Comparison of ENCODE assay signal across 21 cellular contexts in genomic region chr20:61508301-61508700, GRCh38.
DNase-seq lines count a peak whose midpoint lies in the region; ATAC-seq, FAIRE-seq and TF ChIP-seq lines count a peak whose summit lies in the region.
"Had no signal": no experiment of that assay in that cellular context is flagged by ENCODE, and none has a peak within 500 bp of the region (broad histone marks: within the 10 kb centered on the region; RNA-seq: fewer than 3 reads in every experiment).

No MANE protein-coding gene starts in this region.

- H3K14ac ChIP-seq in H1 (ENCODE audit: insufficient read length): no peak overlapping the region

- H3K79me1 ChIP-seq in H1 (ENCODE audit: low read depth, low read length): no peaks in the 10 kb centered on the region

- H2AK5ac ChIP-seq in H1 (ENCODE audit: low read depth, low read length): no peak overlapping the region; the same call in 1 of the 2 replicates

- no peak overlapping the region for H3K4ac ChIP-seq in H1 (replicated peaks; ENCODE audit: insufficient read length, low read depth, low read length)

- H3K4me2 ChIP-seq in GM23338 (no peak overlapping the region), H1 (ENCODE audit: insufficient read depth in 1 of 2, low read depth in 2 of 2, low read length in 2 of 2) (no peak overlapping the region)

- intact Hi-C loops in posterior vena cava (cut with DNase I): no loop called here

- no peak overlapping the region for H2BK12ac ChIP-seq in H1 (ENCODE audit: low read depth, low read length)

- no peaks in the 10 kb centered on the region for H3K9me2 ChIP-seq in GM23338 (ENCODE audit: insufficient read depth)

- no peaks in the 10 kb centered on the region; the same call in 1 of the 2 replicates for H3K23me2 ChIP-seq in H1 (ENCODE audit: low read depth, low read length)

- no peaks in the 10 kb centered on the region for H3K9me3 Mint-ChIP-seq in GM23338
- no peaks in the 10 kb centered on the region for H3K9me3 Mint-ChIP-seq in activated CD4-positive, alpha-beta memory T cell treated with anti-CD3 and anti-CD28 coated beads, Interleukin-2, amount 10 ng/mL, durations not matched to agents 7 days and 5 days
- H3K9me3 Mint-ChIP-seq: CD4-positive, alpha-beta T cell; H9; HFFc6 had no signal

- H4K8ac ChIP-seq in H1 (ENCODE audit: extremely low read depth, insufficient read depth, low read length): peak overlapping the region; percentile 42; the same call in 1 of the 2 replicates

- peaks cover 9% of the 10 kb centered on the region for H3K27me3 Mint-ChIP-seq in GM23338 (ENCODE audit: insufficient read depth, low read depth, poor library complexity)
- H3K27me3 Mint-ChIP-seq in activated CD4-positive, alpha-beta memory T cell treated with anti-CD3 and anti-CD28 coated beads, Interleukin-2, amount 10 ng/mL, durations not matched to agents 7 days and 5 days: no peaks in the 10 kb centered on the region
- H3K27me3 Mint-ChIP-seq: CD4-positive, alpha-beta T cell had no signal

- no peak for TF ChIP-seq CTCF in GM23338 (conservative IDR thresholded peaks at IDR 0.05; ENCODE audit: low read depth in 2 of 2)
- TF ChIP-seq CTCF in H1 (IDR thresholded peaks at IDR 0.05; ENCODE audit: control extremely low read depth in 1 of 3, insufficient read depth in 1 of 3, low read depth in 1 of 3, low read length in 3 of 3): no peak
- TF ChIP-seq CTCF in BE2C (IDR thresholded peaks at IDR 0.05; ENCODE audit: low read depth, low read length): no peak

- no peak overlapping the region for H3K56ac ChIP-seq in H1 (replicated peaks; ENCODE audit: insufficient read length, low read depth, low read length)

- FAIRE-seq in HTR-8/SVneo (lab: Jason Lieb, UNC): peak; percentile 55
- FAIRE-seq in H1 (lab: Jason Lieb, UNC): no peak
- FAIRE-seq: G401.6, GM12892, GM19239 had no signal

- no peak overlapping the region for H2BK5ac ChIP-seq in H1 (ENCODE audit: low read depth, low read length)

- no peak for TF ChIP-seq POLR2A in H1 (IDR thresholded peaks at IDR 0.05; ENCODE audit: control extremely low read depth in 1 of 2, low read depth in 2 of 2, low read length in 2 of 2)

- no peak overlapping the region for H2BK120ac ChIP-seq in H1 (replicated peaks; ENCODE audit: low read depth, low read length)

- H3K9me3 ChIP-seq in H1 (ENCODE audit: insufficient read depth in 2 of 2, low read depth in 1 of 2, low read length in 1 of 2) (no peaks in the 10 kb centered on the region), BE2C (no peaks in the 10 kb centered on the region)
- H3K9me3 ChIP-seq: BLaER1 treated with 17β-estradiol and CSF1 and Interleukin-3, amounts not matched to agents 10 nM and 100 nM had no signal

- H3K9ac ChIP-seq in H1 (replicated peaks in 1 of 4; ENCODE audit: extremely low read depth in 1 of 4, low read depth in 3 of 4, low read length in 3 of 4): no peak overlapping the region
- H3K9ac ChIP-seq: BLaER1 treated with 17β-estradiol and CSF1 and Interleukin-3, amounts not matched to agents 10 nM and 100 nM had no signal

- 0 out of 2 replicates have a peak, but pooled peaks cover 3% of the 10 kb centered on the region for H3K27me3 ChIP-seq in GM23338 (ENCODE audit: insufficient read depth)
- H3K27me3 ChIP-seq in H1 (replicated peaks in 1 of 4; ENCODE audit: control insufficient read depth in 3 of 4, extremely low read depth in 1 of 4, insufficient read depth in 3 of 4, low read length in 3 of 4): peaks cover 0 to 11% (median 0%) of the 10 kb centered on the region in 4 experiments; a peak in 4 of 7 replicates
- no peaks in the 10 kb centered on the region for H3K27me3 ChIP-seq in BE2C
- H3K27me3 ChIP-seq: BLaER1 treated with 17β-estradiol and CSF1 and Interleukin-3, amounts not matched to agents 10 nM and 100 nM had no signal

- H4K20me1 ChIP-seq in GM23338 (replicated peaks; ENCODE audit: insufficient read depth) (no peaks in the 10 kb centered on the region), H1 (replicated peaks in 1 of 2; ENCODE audit: control insufficient read depth in 1 of 2, insufficient read depth in 2 of 2, low read length in 2 of 2) (no peaks in the 10 kb centered on the region)
- H4K20me1 ChIP-seq: BLaER1 treated with 17β-estradiol and CSF1 and Interleukin-3, amounts not matched to agents 10 nM and 100 nM had no signal

- no peak overlapping the region for H2BK20ac ChIP-seq in H1 (ENCODE audit: low read length)

- no peak overlapping the region for H4K91ac ChIP-seq in H1 (replicated peaks; ENCODE audit: insufficient read length, low read length)

- H3K36me3 Mint-ChIP-seq in GM23338 (ENCODE audit: low read depth): no peaks in the 10 kb centered on the region
- H3K36me3 Mint-ChIP-seq in activated CD4-positive, alpha-beta memory T cell treated with anti-CD3 and anti-CD28 coated beads, Interleukin-2, amount 10 ng/mL, durations not matched to agents 7 days and 5 days (ENCODE audit: low read depth): no peaks in the 10 kb centered on the region
- H3K36me3 Mint-ChIP-seq: CD14-positive monocyte had no signal

- H3K27ac ChIP-seq in GM23338 (ENCODE audit: low read depth) (no peak overlapping the region), H1 (ENCODE audit: low read depth, low read length) (no peak overlapping the region)
- H3K27ac ChIP-seq: BLaER1 treated with 17β-estradiol and CSF1 and Interleukin-3, amounts not matched to agents 10 nM and 100 nM had no signal

- H3F3A ChIP-seq in GM23338 (replicated peaks; ENCODE audit: low read depth): no peaks in the 10 kb centered on the region

- H2AFZ ChIP-seq in GM23338 (no peak overlapping the region), H1 (ENCODE audit: low read length) (no peak overlapping the region)

- no peak overlapping the region for H3K23ac ChIP-seq in H1 (ENCODE audit: insufficient read length)

- WGBS in H1 (ENCODE audit: extremely low coverage in 1 of 2, insufficient coverage in 1 of 2, insufficient read length in 1 of 2, insufficient replicate concordance in 2 of 2, low coverage in 1 of 2, low lambda C conversion rate in 2 of 2, missing lambda C conversion rate in 1 of 2), 2 experiments: 95% methylated on average over 8 of the region's 8 CpGs; no CpG with 5 or more reads in 1 of the 2 experiments

- H3K36me3 ChIP-seq in GM23338 (ENCODE audit: insufficient read depth) (no peaks in the 10 kb centered on the region), H1 (ENCODE audit: control insufficient read depth in 2 of 4, insufficient read depth in 4 of 4, low read length in 3 of 4) (no peaks in the 10 kb centered on the region), BE2C (no peaks in the 10 kb centered on the region)
- H3K36me3 ChIP-seq: BLaER1 treated with 17β-estradiol and CSF1 and Interleukin-3, amounts not matched to agents 10 nM and 100 nM had no signal

- POLR2A ChIA-PET in H1 (lab: Charles Lee; ENCODE audit: partially characterized antibody): no interaction called here
- POLR2A ChIA-PET in activated CD4-positive, alpha-beta memory T cell treated with anti-CD3 and anti-CD28 coated beads, Interleukin-2, amount 10 ng/mL, durations not matched to agents 7 days and 5 days (lab: Charles Lee): no interaction called here

- H3K4me1 ChIP-seq in GM23338 (ENCODE audit: insufficient read depth): no peaks in the 10 kb centered on the region
- peaks cover 0 to 6% (median 2%) of the 10 kb centered on the region in 4 experiments; a peak in 4 of 7 replicates for H3K4me1 ChIP-seq in H1 (replicated peaks in 1 of 4; ENCODE audit: control insufficient read depth in 3 of 4, insufficient read depth in 4 of 4, low read length in 3 of 4)
- H3K4me1 ChIP-seq in BE2C: no peaks in the 10 kb centered on the region

- no peak for TF ChIP-seq EP300 in H1 (IDR thresholded peaks at IDR 0.05; ENCODE audit: borderline replicate concordance in 1 of 2, low read depth in 2 of 2, low read length in 2 of 2)

- CTCF ChIA-PET in H1 (lab: Charles Lee; ENCODE audit: partially characterized antibody): interaction anchor here (1.1 kb wide), 1 partner anchor 245 kb away, joined by 3 read pairs; no protein-coding TSS in a partner anchor
- CTCF ChIA-PET in activated CD4-positive, alpha-beta memory T cell treated with anti-CD3 and anti-CD28 coated beads, Interleukin-2, amount 10 ng/mL, durations not matched to agents 7 days and 5 days (lab: Charles Lee): no interaction called here

- no peak overlapping the region for H2BK15ac ChIP-seq in H1 (ENCODE audit: low read length)

- peaks cover 38% of the 10 kb centered on the region for H3K4me1 Mint-ChIP-seq in GM23338
- H3K4me1 Mint-ChIP-seq in activated CD4-positive, alpha-beta memory T cell treated with anti-CD3 and anti-CD28 coated beads, Interleukin-2, amount 10 ng/mL, durations not matched to agents 7 days and 5 days: no peaks in the 10 kb centered on the region
- H3K4me1 Mint-ChIP-seq: CD14-positive monocyte had no signal

- no peak for TF ChIP-seq RAD21 in H1 (IDR thresholded peaks at IDR 0.05 in 1 of 2, conservative IDR thresholded peaks at IDR 0.05 in 1 of 2; ENCODE audit: low read depth in 2 of 2, low read length in 2 of 2)

- no peak overlapping the region for H3K4me3 Mint-ChIP-seq in GM23338
- no peak overlapping the region for H3K4me3 Mint-ChIP-seq in activated CD4-positive, alpha-beta memory T cell treated with anti-CD3 and anti-CD28 coated beads, Interleukin-2, amount 10 ng/mL, durations not matched to agents 7 days and 5 days
- H3K4me3 Mint-ChIP-seq: CD14-positive monocyte; CD4-positive, alpha-beta T cell; H9; HFFc6 had no signal

- DNase-seq in GM23338 (ENCODE audit: low spot score) (no peak), HTR-8/SVneo (ENCODE audit: insufficient read length, low spot score) (no peak), H1 (ENCODE audit: low read depth in 1 of 2, low spot score in 2 of 2) (no peak), posterior vena cava (ENCODE audit: low spot score) (peak; percentile 67), mucosa of gallbladder (ENCODE audit: low spot score) (no peak), BE2C (no peak)
- DNase-seq in activated CD4-positive, alpha-beta memory T cell treated with anti-CD3 and anti-CD28 coated beads, Interleukin-2, amount 10 ng/mL, durations not matched to agents 7 days and 5 days: no peak
- DNase-seq: Calu3; CD4-positive, alpha-beta T cell; COR-L47; DMS53; DMS79 treated with DMSO at 0.1 percent for 48 hours; H9; HFFc6 had no signal

- H4K5ac ChIP-seq in H1 (ENCODE audit: insufficient read length, low read depth, low read length): no peak overlapping the region

- H3K27ac Mint-ChIP-seq in GM23338: no peak overlapping the region
- no peak overlapping the region for H3K27ac Mint-ChIP-seq in activated CD4-positive, alpha-beta memory T cell treated with anti-CD3 and anti-CD28 coated beads, Interleukin-2, amount 10 ng/mL, durations not matched to agents 7 days and 5 days
- H3K27ac Mint-ChIP-seq: CD4-positive, alpha-beta T cell; HFFc6 had no signal

- H3K18ac ChIP-seq in H1 (ENCODE audit: extremely low read depth, low read length): peak overlapping the region; percentile 27; the same call in 1 of the 2 replicates

- ATAC-seq in GM23338 (peak; percentile 33), HG02623 (IDR thresholded peaks at IDR 0.05; ENCODE audit: unreplicated experiment) (no peak)
- ATAC-seq: HCT116 had no signal

- no peaks in the 10 kb centered on the region for H3K79me2 ChIP-seq in GM23338 (replicated peaks; ENCODE audit: insufficient read depth)
- H3K79me2 ChIP-seq in H1 (ENCODE audit: control insufficient read depth in 1 of 2, insufficient read depth in 2 of 2, low read length in 2 of 2): no peaks in the 10 kb centered on the region

- no peak overlapping the region for H3K4me3 ChIP-seq in GM23338
- no peak overlapping the region for H3K4me3 ChIP-seq in H1 (ENCODE audit: extremely low read depth in 1 of 4, insufficient read depth in 2 of 4, low read depth in 3 of 4, low read length in 4 of 4)
- no peak overlapping the region for H3K4me3 ChIP-seq in BE2C (ENCODE audit: low read depth, low read length)
- H3K4me3 ChIP-seq: BLaER1 treated with 17β-estradiol and CSF1 and Interleukin-3, amounts not matched to agents 10 nM and 100 nM had no signal
